ENCODE assay signal across 8 cellular contexts in genomic region chr20:34675993-34676641, GRCh38. TPM values are rescaled to one million over a fixed set of nuclear protein-coding genes. Genes with fewer than 3 reads are reported as not detected.
DNase-seq lines count a peak whose midpoint lies in the region; ATAC-seq, FAIRE-seq and TF ChIP-seq lines count a peak whose summit lies in the region.

No MANE protein-coding gene starts in this region.

- peak overlapping the region; percentile 87 for H4K5ac ChIP-seq in mesendoderm (ENCODE audit: low read length)

- H3K9me3 ChIP-seq in GM12878 (replicated peaks; ENCODE audit: control insufficient read depth, insufficient read depth, low read length) = no peaks in the 10 kb centered on the region

- FAIRE-seq in GM12878 (lab: Jason Lieb, UNC) = no peak

- H4K20me1 ChIP-seq in GM12878 (ENCODE audit: control insufficient read depth, insufficient read depth) = no peaks in the 10 kb centered on the region

- H3K79me1 ChIP-seq in mesendoderm (ENCODE audit: low read length) = no peaks in the 10 kb centered on the region

- H3K27ac ChIP-seq in 22Rv1 (peak overlapping the region; percentile 81), GM12878 (ENCODE audit: control insufficient read depth, insufficient read depth) (peak overlapping the region; percentile 76), mesendoderm (ENCODE audit: low read depth, low read length) (peak overlapping the region; percentile 12)

- 1% methylated on average over 14 of the region's 14 CpGs for WGBS in GM12878 (ENCODE audit: insufficient coverage, insufficient replicate concordance, low lambda C conversion rate, missing lambda C conversion rate)
- no CpG with 5 or more reads among the region's 14 CpGs for WGBS in mesendoderm (ENCODE audit: extremely low coverage, insufficient coverage, low lambda C conversion rate)

- H3K23ac ChIP-seq in mesendoderm (ENCODE audit: low read length) = no peak overlapping the region

- POLR2A ChIA-PET in GM12878 (lab: Charles Lee) = interaction anchor here (0.7 to 1.0 kb wide), 2 partner anchors 27 to 815 kb away, joined by 3 read pairs; no protein-coding TSS in a partner anchor

- intact Hi-C loops in GM12878 (cut with micrococcal nuclease; ENCODE audit: unreplicated experiment) = no loop called here

- H4K8ac ChIP-seq in mesendoderm (ENCODE audit: low read depth, low read length) = no peak overlapping the region

- SMC1A ChIA-PET in GM12878 (lab: Charles Lee; ENCODE audit: uncharacterized antibody, unreplicated experiment) = interaction anchor here (0.8 to 1.7 kb wide), 3 partner anchors 32 to 118 kb away, joined by 3 to 7 read pairs (median 6); no protein-coding TSS in a partner anchor

- H3K4ac ChIP-seq in mesendoderm (ENCODE audit: low read depth, low read length) = no peak overlapping the region

- no peak for DNase-seq in GM12878 (ENCODE audit: low read depth, low spot score)
- no peak for DNase-seq in mesendoderm
- no peak for DNase-seq in NCI-H2196 treated with DMSO at 0.1 percent for 48 hours (lab: John Stamatoyannopoulos, UW; ENCODE audit: unreplicated experiment)
- DNase-seq in NCI-H2029 treated with DMSO at 0.1 percent for 48 hours (lab: John Stamatoyannopoulos, UW) = no peak
- no peak for DNase-seq in MV-4-11 (lab: John Stamatoyannopoulos, UW)

- H3K18ac ChIP-seq in mesendoderm (ENCODE audit: low read length) = peak overlapping the region; percentile 35

- no peak for TF ChIP-seq POLR2A in GM12878 (IDR thresholded peaks at IDR 0.05; ENCODE audit: low read depth, low read length)

- H3K36me3 ChIP-seq in GM12878 (ENCODE audit: control insufficient read depth in 2 of 2, insufficient read depth in 2 of 2, low read length in 1 of 2) (no peaks in the 10 kb centered on the region; a peak in 1 of 4 replicates), mesendoderm (ENCODE audit: control insufficient read depth, insufficient read depth, low read length) (no peaks in the 10 kb centered on the region)

- H3K4me2 ChIP-seq in GM12878 (ENCODE audit: control insufficient read depth, insufficient read depth) = peak overlapping the region; percentile 92
- peak overlapping the region; percentile 87 for H3K4me2 ChIP-seq in mesendoderm (ENCODE audit: low read length)

- H3K9ac ChIP-seq in GM12878 (ENCODE audit: control insufficient read depth, insufficient read depth, low read length) (peak overlapping the region; percentile 64), mesendoderm (ENCODE audit: low read length) (peak overlapping the region; percentile 89)

- peak overlapping the region; percentile 61 for H2AFZ ChIP-seq in GM12878 (ENCODE audit: control insufficient read depth, low read depth, low read length)

- ATAC-seq in HG03097 (IDR thresholded peaks at IDR 0.05; ENCODE audit: low FRiP score, unreplicated experiment) (peak; percentile 3), GM12878 (no peak), GM21619 (IDR thresholded peaks at IDR 0.05; ENCODE audit: unreplicated experiment) (no peak)

- H3K27me3 ChIP-seq in GM12878 (replicated peaks in 1 of 2; ENCODE audit: control insufficient read depth in 2 of 2, insufficient read depth in 2 of 2, low read length in 1 of 2) = no peaks in the 10 kb centered on the region
- H3K27me3 ChIP-seq in mesendoderm (ENCODE audit: insufficient read depth, low read length, poor library complexity) = no peaks in the 10 kb centered on the region

- in situ Hi-C loops in GM12878 (cut with MboI) = no loop called here

- CTCF ChIA-PET in GM12878 (lab: Yijun Ruan, JAX) = interaction anchor here (1.0 kb wide), 2 partner anchors 32 to 364 kb away, joined by 3 read pairs; no protein-coding TSS in a partner anchor

- no peak overlapping the region for H2AK5ac ChIP-seq in mesendoderm (ENCODE audit: low read length)

- no peak overlapping the region for H2BK15ac ChIP-seq in mesendoderm (replicated peaks; ENCODE audit: low read depth)

- H3K79me2 ChIP-seq in GM12878 (ENCODE audit: control insufficient read depth, insufficient read depth, low read length) = peaks cover 17% of the 10 kb centered on the region
- no peaks in the 10 kb centered on the region for H3K79me2 ChIP-seq in mesendoderm (ENCODE audit: control insufficient read depth, insufficient read depth, low read length)

- no peak for TF ChIP-seq RAD21 in GM12878 (IDR thresholded peaks at IDR 0.05; ENCODE audit: insufficient read depth, low read depth, low read length)

- peak overlapping the region; percentile 95 for H3K4me3 ChIP-seq in GM12878
- H3K4me3 ChIP-seq in mesendoderm (ENCODE audit: low read length) = peak overlapping the region; percentile 88

- no peak for TF ChIP-seq EP300 in GM12878 (IDR thresholded peaks at IDR 0.05; ENCODE audit: borderline replicate concordance in 1 of 2, control insufficient read depth in 1 of 2, low read depth in 2 of 2, low read length in 2 of 2)

- RAD21 ChIA-PET in GM12878 (lab: Charles Lee; ENCODE audit: unreplicated experiment) = interaction anchor here (0.6 to 2.2 kb wide), 6 partner anchors 10 to 160 kb away, joined by 3 to 12 read pairs (median 4); partner anchors contain the start of gene DYNLRB1

- TF ChIP-seq CTCF in 22Rv1 (IDR thresholded peaks at IDR 0.05) (no peak), GM12878 (IDR thresholded peaks at IDR 0.05 in 2 of 3, conservative IDR thresholded peaks at IDR 0.05 in 1 of 3; ENCODE audit: control insufficient read depth in 2 of 3, extremely low read depth in 1 of 3, insufficient read depth in 1 of 3, low read depth in 3 of 3, low read length in 3 of 3) (no peak)

- no peak overlapping the region for H2BK5ac ChIP-seq in mesendoderm (ENCODE audit: low read length)

- no peaks in the 10 kb centered on the region; the same call in 1 of the 2 replicates for H3K4me1 ChIP-seq in GM12878 (ENCODE audit: control insufficient read depth, insufficient read depth, low read length)
- H3K4me1 ChIP-seq in mesendoderm (ENCODE audit: control insufficient read depth, low read depth, low read length) = no peaks in the 10 kb centered on the region

- BruUV-seq in GM12878 (replicated peaks; lab: Mats Ljungman, UMichigan) = TSS peak; percentile 82

- H3K56ac ChIP-seq in mesendoderm (ENCODE audit: low read length) = peak overlapping the region; percentile 90

- H2BK120ac ChIP-seq in mesendoderm (ENCODE audit: low read depth, low read length) = no peak overlapping the region

TF ChIP-seq in GM12878, 131 proteins besides CTCF, POLR2A, EP300 and RAD21 (continues in another document):
- TF ChIP-seq GATAD2B (conservative IDR thresholded peaks at IDR 0.05; ENCODE audit: low read depth) (0 out of 2 replicates have a peak, but pooled peaks have one; percentile 3), PML (IDR thresholded peaks at IDR 0.05; ENCODE audit: low read length) (no peak), CREM (IDR thresholded peaks at IDR 0.05; ENCODE audit: low read depth) (no peak), ZBTB33 (IDR thresholded peaks at IDR 0.05) (no peak)

RNA-seq across cellular contexts. Expression of gene PIGU, which starts 0.8 kb away (rescaled TPM):
- 61.6 and 70.1 TPM in 2 replicates for total RNA-seq in GM12878 (2013; cell fraction: nucleolus; rRNA removed)
- total RNA-seq in GM12878 (2014; rRNA removed) (19.8 and 21.0 TPM in 2 replicates), GM12878 (2014; rRNA removed; fragmentation: Illumina TruSeq; extraction: Trizol) (24.6 and 26.2 TPM in 2 replicates), GM12878 (2021) (19.7 and 22.0 TPM in 2 replicates)
- 16.2 TPM for polyA plus RNA-seq in GM12878 (2011; ENCODE audit: low read depth)
- polyA plus RNA-seq in GM12878 (2011; rRNA removed) (88.2 and 103 TPM in 2 replicates), GM12878 (2014; fragmentation: Illumina TruSeq; extraction: Trizol) (44.4 and 78.5 TPM in 2 replicates), GM12878 (2014; fragmentation: Nextera tagmentation; extraction: Ambion mirVana) (1 to 10 TPM; 4.1 to 6.3 TPM), GM12878 (2014; rRNA removed) (19.4 and 25.4 TPM in 2 replicates), GM12878 (2016; fragmentation: Nextera tagmentation; extraction: Ambion mirVana) (10 to 100 TPM; 31.1 to 34.3 TPM)
- polyA plus RNA-seq in GM12878 (2011; cell fraction: cytosol; rRNA removed) = 55.8 and 68.5 TPM in 2 replicates
- polyA plus RNA-seq in GM12878 (2011; cell fraction: nucleus; rRNA removed) = 29.8 and 31.1 TPM in 2 replicates
- 19.1 and 20.3 TPM in 2 replicates for polyA plus RNA-seq in GM12878 (2012)
- 63.0 and 92.7 TPM in 2 replicates for polyA minus RNA-seq in GM12878 (2011; rRNA and poly(A)+ RNA removed)
- 10.4 and 10.5 TPM in 2 replicates for polyA minus RNA-seq in GM12878 (2011; cell fraction: cytosol; rRNA and poly(A)+ RNA removed)
- 18.4 and 24.7 TPM in 2 replicates for polyA minus RNA-seq in GM12878 (2011; cell fraction: nucleus; rRNA and poly(A)+ RNA removed)
- 28.5 TPM for polyA plus RNA-seq in mesendoderm (2013, experiment 1 of 2)
- polyA plus RNA-seq in mesendoderm (2013, experiment 2 of 2) = 28.7 TPM

RNA-seq across cellular contexts. Expression of gene TP53INP2, which starts 28.0 kb away (rescaled TPM):
- 16.3 and 19.6 TPM in 2 replicates for total RNA-seq in GM12878 (2013; cell fraction: nucleolus; rRNA removed)
- total RNA-seq in GM12878 (2014; rRNA removed) = 3.4 and 3.7 TPM in 2 replicates
- 3.1 and 3.2 TPM in 2 replicates for total RNA-seq in GM12878 (2014; rRNA removed; fragmentation: Illumina TruSeq; extraction: Trizol)
- 13.0 and 13.5 TPM in 2 replicates for total RNA-seq in GM12878 (2021)
- 9.2 TPM for polyA plus RNA-seq in GM12878 (2011; ENCODE audit: low read depth)
- 4.1 and 5.8 TPM in 2 replicates for polyA plus RNA-seq in GM12878 (2011; rRNA removed)
- polyA plus RNA-seq in GM12878 (2011; cell fraction: cytosol; rRNA removed) = 4.6 and 8.0 TPM in 2 replicates
- 10.0 and 14.8 TPM in 2 replicates for polyA plus RNA-seq in GM12878 (2011; cell fraction: nucleus; rRNA removed)
- 9.7 and 14.9 TPM in 2 replicates for polyA plus RNA-seq in GM12878 (2012)
- 16.0 and 18.5 TPM in 2 replicates for polyA plus RNA-seq in GM12878 (2014; fragmentation: Illumina TruSeq; extraction: Trizol)
- polyA plus RNA-seq in GM12878 (2014; fragmentation: Nextera tagmentation; extraction: Ambion mirVana) = 1 to 10 TPM; 2.8 to 3.7 TPM
- polyA plus RNA-seq in GM12878 (2014; rRNA removed) = 8.5 and 10.1 TPM in 2 replicates
- 1 to 10 TPM; 2.8 to 4.2 TPM for polyA plus RNA-seq in GM12878 (2016; fragmentation: Nextera tagmentation; extraction: Ambion mirVana)
- polyA minus RNA-seq in GM12878 (2011; rRNA and poly(A)+ RNA removed) = 3.6 and 4.7 TPM in 2 replicates
- 2.4 and 3.3 TPM in 2 replicates for polyA minus RNA-seq in GM12878 (2011; cell fraction: cytosol; rRNA and poly(A)+ RNA removed)
- polyA minus RNA-seq in GM12878 (2011; cell fraction: nucleus; rRNA and poly(A)+ RNA removed) = 5.7 and 6.4 TPM in 2 replicates
- polyA plus RNA-seq in mesendoderm (2013, experiment 1 of 2) = 5.2 TPM
- polyA plus RNA-seq in mesendoderm (2013, experiment 2 of 2) = 5.6 TPM

Comparison
In these comparisons a context has a peak if more than half of its experiments do, and no peak if none do; other contexts are left out.
1. H3K27ac ChIP-seq: peak in every context shown above with its lines; median percentile 81 in 22Rv1; 76 in GM12878; 12 in mesendoderm.